Comparison of ENCODE assay signal across 16 cellular contexts in genomic region chr2:117820444-117820843, GRCh38. TPM values are rescaled to one million over a fixed set of nuclear protein-coding genes. Genes with fewer than 3 reads are reported as not detected.
DNase-seq lines count a peak whose midpoint lies in the region; ATAC-seq and TF ChIP-seq lines count a peak whose summit lies in the region.
"Had no signal": no experiment of that assay in that cellular context is flagged by ENCODE, and none has a peak within 500 bp of the region (broad histone marks: within the 10 kb centered on the region; RNA-seq: fewer than 3 reads in every experiment).

No MANE protein-coding gene starts in this region.

- peak; percentile 59 to 61 for DNase-seq in activated T-cell treated with anti-CD3 and anti-CD28 coated beads, Interleukin-2, amount 50 U/mL, for 72 hours
- no peak for DNase-seq in activated T-cell treated with anti-CD3 and anti-CD28 coated beads for 4 hours
- DNase-seq in stimulated activated naive B cell treated with anti-CD40 and anti-IgM and Interleukin-4, amounts not matched to agents 10 μg/mL and 1 μg/mL and 100 μg/mL, for 72 hours, result peak; percentile 74
- DNase-seq in NCI-H2029 treated with DMSO at 0.1 percent for 48 hours (lab: John Stamatoyannopoulos, UW), result no peak
- no peak for DNase-seq in UCSD-AML1 (lab: John Stamatoyannopoulos, UW; ENCODE audit: unreplicated experiment)
- no peak for DNase-seq in dorsolateral prefrontal cortex
- DNase-seq: amniotic stem cell, GM23248, Karpas-422, NCI-H2227 treated with DMSO at 0.1 percent for 48 hours, spleen had no signal

- no peak for TF ChIP-seq CTCF in dorsolateral prefrontal cortex (IDR thresholded peaks at IDR 0.05 in 54 of 56, conservative IDR thresholded peaks at IDR 0.05 in 2 of 56; ENCODE audit: low read depth in 1 of 56, partially characterized antibody in 56 of 56)

- peak; percentile 92 to 98 for ATAC-seq in activated T-cell treated with anti-CD3 and anti-CD28 coated beads, Interleukin-2, amount 50 U/mL, for 72 hours (replicated peaks in 1 of 2)
- peak; percentile 48 for ATAC-seq in GM21717 (IDR thresholded peaks at IDR 0.05; ENCODE audit: unreplicated experiment)
- peak; percentile 64 for ATAC-seq in HG03460 (IDR thresholded peaks at IDR 0.05; ENCODE audit: unreplicated experiment)
- peak; percentile 99 for ATAC-seq in stimulated activated naive B cell treated with anti-CD40 and anti-IgM and Interleukin-4, amounts not matched to agents 10 μg/mL and 1 μg/mL and 100 μg/mL, for 72 hours (replicated peaks)
- ATAC-seq: Panc1 had no signal

- intact Hi-C loops in dorsolateral prefrontal cortex (cut with DNase I), result no loop called here

- H3K27me3 Mint-ChIP-seq in activated T-cell treated with anti-CD3 and anti-CD28 coated beads, Interleukin-2, amount 50 U/mL, for 72 hours (ENCODE audit: low read depth), result no peaks in the 10 kb centered on the region
- H3K27me3 Mint-ChIP-seq in stimulated activated naive B cell treated with anti-CD40 and anti-IgM and Interleukin-4, amounts not matched to agents 10 μg/mL and 1 μg/mL and 100 μg/mL, for 72 hours, result no peaks in the 10 kb centered on the region

- H3K27me3 ChIP-seq in dorsolateral prefrontal cortex, result no peaks in the 10 kb centered on the region
- H3K27me3 ChIP-seq: spleen, vagina had no signal

- H3K27ac ChIP-seq in dorsolateral prefrontal cortex, result no peak overlapping the region
- H3K27ac ChIP-seq: GM23248, spleen, vagina had no signal

- H3K36me3 Mint-ChIP-seq in activated T-cell treated with anti-CD3 and anti-CD28 coated beads, Interleukin-2, amount 50 U/mL, for 72 hours (ENCODE audit: insufficient read depth in 2 of 2), result peaks cover 18 to 56% of the 10 kb centered on the region in 2 donors
- peaks cover 41 to 64% of the 10 kb centered on the region in 2 donors for H3K36me3 Mint-ChIP-seq in stimulated activated naive B cell treated with anti-CD40 and anti-IgM and Interleukin-4, amounts not matched to agents 10 μg/mL and 1 μg/mL and 100 μg/mL, for 72 hours

- H3K27ac Mint-ChIP-seq in activated T-cell treated with anti-CD3 and anti-CD28 coated beads, Interleukin-2, amount 50 U/mL, for 72 hours, result peak overlapping the region; percentile 90
- peak overlapping the region; percentile 93 for H3K27ac Mint-ChIP-seq in stimulated activated naive B cell treated with anti-CD40 and anti-IgM and Interleukin-4, amounts not matched to agents 10 μg/mL and 1 μg/mL and 100 μg/mL, for 72 hours

- H3K9me3 Mint-ChIP-seq in activated T-cell treated with anti-CD3 and anti-CD28 coated beads, Interleukin-2, amount 50 U/mL, for 72 hours, result no peaks in the 10 kb centered on the region
- H3K9me3 Mint-ChIP-seq in stimulated activated naive B cell treated with anti-CD40 and anti-IgM and Interleukin-4, amounts not matched to agents 10 μg/mL and 1 μg/mL and 100 μg/mL, for 72 hours, result no peaks in the 10 kb centered on the region

- H3K4me3 ChIP-seq in dorsolateral prefrontal cortex, result no peak overlapping the region
- H3K4me3 ChIP-seq: GM23248, lung, spleen, vagina had no signal

- peak overlapping the region in 1 of 2 donors; percentile 65 for H3K4me3 Mint-ChIP-seq in activated T-cell treated with anti-CD3 and anti-CD28 coated beads, Interleukin-2, amount 50 U/mL, for 72 hours
- peak overlapping the region in 1 of 2 donors; percentile 12 for H3K4me3 Mint-ChIP-seq in stimulated activated naive B cell treated with anti-CD40 and anti-IgM and Interleukin-4, amounts not matched to agents 10 μg/mL and 1 μg/mL and 100 μg/mL, for 72 hours

- H3K4me1 Mint-ChIP-seq in activated T-cell treated with anti-CD3 and anti-CD28 coated beads, Interleukin-2, amount 50 U/mL, for 72 hours (ENCODE audit: low read depth), result peaks cover 59% of the 10 kb centered on the region
- peaks cover 25 to 39% of the 10 kb centered on the region in 2 donors for H3K4me1 Mint-ChIP-seq in stimulated activated naive B cell treated with anti-CD40 and anti-IgM and Interleukin-4, amounts not matched to agents 10 μg/mL and 1 μg/mL and 100 μg/mL, for 72 hours

RNA-seq across cellular contexts. Expression of gene DDX18, which starts 6.0 kb away (rescaled TPM):
- total RNA-seq in activated T-cell treated with anti-CD3 and anti-CD28 coated beads, Interleukin-2, amount 50 U/mL, for 72 hours, result 100 to 1,000 TPM in 1 of 2 donors, 10 to 100 TPM in 1; 92.4 to 107 TPM
- total RNA-seq in dorsolateral prefrontal cortex, result 10 to 100 TPM; 22.2 to 51.3 (median 39.9) TPM

Comparison
In these comparisons a context has a peak if more than half of its experiments do, and no peak if none do; other contexts are left out.
1. DNase-seq: peak in activated T-cell treated with anti-CD3 and anti-CD28 coated beads, Interleukin-2, amount 50 U/mL, for 72 hours (2 of 2) and stimulated activated naive B cell treated with anti-CD40 and anti-IgM and Interleukin-4, amounts not matched to agents 10 μg/mL and 1 μg/mL and 100 μg/mL, for 72 hours (single experiment); none in activated T-cell treated with anti-CD3 and anti-CD28 coated beads for 4 hours (single experiment), NCI-H2029 treated with DMSO at 0.1 percent for 48 hours (single experiment), UCSD-AML1 (single experiment) and dorsolateral prefrontal cortex (0 of 10).
2. ATAC-seq: peak in every context shown above with its lines; median percentile 99 in stimulated activated naive B cell treated with anti-CD40 and anti-IgM and Interleukin-4, amounts not matched to agents 10 μg/mL and 1 μg/mL and 100 μg/mL, for 72 hours; 95 in activated T-cell treated with anti-CD3 and anti-CD28 coated beads, Interleukin-2, amount 50 U/mL, for 72 hours; 64 in HG03460; 48 in GM21717.